34 cellular contexts compared by ENCODE assay signal in genomic region chr1:208857471-208857870, GRCh38.
"Had no signal": no experiment of that assay in that cellular context is flagged by ENCODE, and none has a peak within 500 bp of the region (broad histone marks: within the 10 kb centered on the region; RNA-seq: fewer than 3 reads in every experiment).

No MANE protein-coding gene starts in this region.

- H3K27ac ChIP-seq: brain microvascular endothelial cell, epithelial cell of prostate, esophagus squamous epithelium, gastrocnemius medialis, heart left ventricle had no signal

- H3K4me3 Mint-ChIP-seq: activated CD4-positive, alpha-beta memory T cell treated with anti-CD3 and anti-CD28 coated beads for 36 hours; activated CD4-positive, alpha-beta T cell treated with anti-CD3 and anti-CD28 coated beads for 36 hours; activated CD4-positive, alpha-beta T cell treated with anti-CD3 and anti-CD28 coated beads, Interleukin-2, amount 10 ng/mL, durations not matched to agents 24 days and 14 days; activated naive CD4-positive, alpha-beta T cell treated with anti-CD3 and anti-CD28 coated beads, Interleukin-2, amount 10 ng/mL, durations not matched to agents 7 days and 5 days; activated naive CD8-positive, alpha-beta T cell treated with anti-CD3 and anti-CD28 coated beads, Interleukin-2, amount 10 ng/mL, durations not matched to agents 7 days and 5 days; activated T-cell treated with anti-CD3 and anti-CD28 coated beads, Interleukin-2, amount 50 U/mL, for 24 hours; activated T-cell treated with anti-CD3 and anti-CD28 coated beads, Interleukin-2, amount 50 U/mL, for 72 hours; effector memory CD8-positive, alpha-beta T cell; T-cell; T-helper 1 cell treated with Interleukin-12 subunit alpha and Interleukin-12 subunit beta and Interleukin-4 antibody, amounts not matched to agents 30 μg/mL and 1 μg/mL, for 36 hours; T-helper 2 cell treated with Interferon-gamma antibody and Interleukin-4, amounts not matched to agents 5 μg/mL and 100 μg/mL, for 36 hours had no signal

- H3K4me1 ChIP-seq: esophagus squamous epithelium, gastrocnemius medialis, heart left ventricle had no signal

- H3K27me3 Mint-ChIP-seq: activated CD4-positive, alpha-beta T cell treated with anti-CD3 and anti-CD28 coated beads, Interleukin-2, amount 10 ng/mL, durations not matched to agents 24 days and 14 days; activated naive CD4-positive, alpha-beta T cell treated with anti-CD3 and anti-CD28 coated beads, Interleukin-2, amount 10 ng/mL, durations not matched to agents 7 days and 5 days; effector memory CD8-positive, alpha-beta T cell had no signal

- FAIRE-seq: astrocyte, colon had no signal

- DNase-seq: activated CD4-positive, alpha-beta memory T cell treated with anti-CD3 and anti-CD28 coated beads for 36 hours; activated CD4-positive, alpha-beta T cell treated with anti-CD3 and anti-CD28 coated beads for 36 hours; activated CD4-positive, alpha-beta T cell treated with anti-CD3 and anti-CD28 coated beads, Interleukin-2, amount 10 ng/mL, durations not matched to agents 24 days and 14 days; activated CD4-positive, CD25-positive, alpha-beta regulatory T cell; activated CD4-positive, CD25-positive, alpha-beta regulatory T cell treated with anti-CD3 and anti-CD28 coated beads, Interleukin-2, amount 50 U/mL, for 72 hours; activated CD8-positive, alpha-beta memory T cell treated with anti-CD3 and anti-CD28 coated beads, Interleukin-2, amount 50 U/mL, for 48 hours; activated gamma-delta T cell; activated naive CD4-positive, alpha-beta T cell; activated naive CD4-positive, alpha-beta T cell treated with anti-CD3 and anti-CD28 coated beads, Interleukin-2, amount 10 ng/mL, durations not matched to agents 7 days and 5 days; activated naive CD8-positive, alpha-beta T cell treated with anti-CD3 and anti-CD28 coated beads, Interleukin-2, amount 10 ng/mL, durations not matched to agents 7 days and 5 days; activated T-cell treated with anti-CD3 and anti-CD28 coated beads for 4 hours; activated T-cell treated with anti-CD3 and anti-CD28 coated beads, Interleukin-2, amount 50 U/mL, for 24 hours; activated T-cell treated with anti-CD3 and anti-CD28 coated beads, Interleukin-2, amount 50 U/mL, for 72 hours; amniotic stem cell; anterior cingulate cortex; brain microvascular endothelial cell; caudate nucleus; cortex of kidney; dermis blood vessel endothelial cell; effector CD4-positive, alpha-beta T cell; effector memory CD8-positive, alpha-beta T cell; esophagus squamous epithelium; foreskin fibroblast; gastrocnemius medialis; glutamatergic neuron; heart left ventricle; T-cell; T1000 had no signal

- H3K36me3 Mint-ChIP-seq: activated CD4-positive, alpha-beta memory T cell treated with anti-CD3 and anti-CD28 coated beads for 36 hours; activated naive CD4-positive, alpha-beta T cell treated with anti-CD3 and anti-CD28 coated beads, Interleukin-2, amount 10 ng/mL, durations not matched to agents 7 days and 5 days; activated naive CD4-positive, alpha-beta T cell treated with anti-CD3 and anti-CD28 coated beads, Interleukin-2, amount 50 U/mL, for 72 hours; activated naive CD8-positive, alpha-beta T cell treated with anti-CD3 and anti-CD28 coated beads, Interleukin-2, amount 10 ng/mL, durations not matched to agents 7 days and 5 days; T-cell had no signal

- H3K27me3 ChIP-seq: brain microvascular endothelial cell, esophagus squamous epithelium, gastrocnemius medialis had no signal

- ATAC-seq: activated CD4-positive, alpha-beta T cell treated with anti-CD3 and anti-CD28 coated beads for 36 hours; activated naive CD4-positive, alpha-beta T cell treated with anti-CD3 and anti-CD28 coated beads, Interleukin-2, amount 50 U/mL, for 72 hours; activated T-cell treated with anti-CD3 and anti-CD28 coated beads, Interleukin-2, amount 50 U/mL, for 72 hours; effector memory CD8-positive, alpha-beta T cell; gastrocnemius medialis; heart left ventricle; T-cell had no signal

- H3K4me1 Mint-ChIP-seq: activated CD4-positive, alpha-beta T cell treated with anti-CD3 and anti-CD28 coated beads for 36 hours; activated CD4-positive, alpha-beta T cell treated with anti-CD3 and anti-CD28 coated beads, Interleukin-2, amount 10 ng/mL, durations not matched to agents 24 days and 14 days; activated naive CD4-positive, alpha-beta T cell treated with anti-CD3 and anti-CD28 coated beads, Interleukin-2, amount 10 ng/mL, durations not matched to agents 7 days and 5 days; activated naive CD8-positive, alpha-beta T cell treated with anti-CD3 and anti-CD28 coated beads, Interleukin-2, amount 10 ng/mL, durations not matched to agents 7 days and 5 days; T-cell had no signal

- H3K27ac Mint-ChIP-seq: activated CD4-positive, alpha-beta memory T cell treated with anti-CD3 and anti-CD28 coated beads for 36 hours; activated CD4-positive, alpha-beta T cell treated with anti-CD3 and anti-CD28 coated beads for 36 hours; activated CD4-positive, alpha-beta T cell treated with anti-CD3 and anti-CD28 coated beads, Interleukin-2, amount 10 ng/mL, durations not matched to agents 24 days and 14 days; activated naive CD4-positive, alpha-beta T cell treated with anti-CD3 and anti-CD28 coated beads, Interleukin-2, amount 10 ng/mL, durations not matched to agents 7 days and 5 days; activated naive CD4-positive, alpha-beta T cell treated with anti-CD3 and anti-CD28 coated beads, Interleukin-2, amount 50 U/mL, for 72 hours; activated naive CD8-positive, alpha-beta T cell treated with anti-CD3 and anti-CD28 coated beads, Interleukin-2, amount 10 ng/mL, durations not matched to agents 7 days and 5 days; activated T-cell treated with anti-CD3 and anti-CD28 coated beads, Interleukin-2, amount 50 U/mL, for 24 hours; activated T-cell treated with anti-CD3 and anti-CD28 coated beads, Interleukin-2, amount 50 U/mL, for 72 hours; effector memory CD8-positive, alpha-beta T cell; T-cell; T-helper 1 cell treated with Interleukin-12 subunit alpha and Interleukin-12 subunit beta and Interleukin-4 antibody, amounts not matched to agents 30 μg/mL and 1 μg/mL, for 36 hours; T-helper 2 cell treated with Interferon-gamma antibody and Interleukin-4, amounts not matched to agents 5 μg/mL and 100 μg/mL, for 36 hours had no signal

- H3K9me3 ChIP-seq: esophagus squamous epithelium, gastrocnemius medialis had no signal

- H3K36me3 ChIP-seq: brain microvascular endothelial cell, esophagus squamous epithelium, gastrocnemius medialis, heart left ventricle had no signal

- H3K4me3 ChIP-seq: esophagus squamous epithelium, gastrocnemius medialis, heart left ventricle had no signal
